In genomic region chr15:96053039-96054021, GRCh38 we compare ENCODE assay signal across 8 cellular contexts.
A peak's percentile ranks its signal among the peaks of the same experiment; 100 is the strongest.
DNase-seq lines count a peak whose midpoint lies in the region; ATAC-seq and TF ChIP-seq lines count a peak whose summit lies in the region.

No MANE protein-coding gene starts in this region.

- H3K36me3 ChIP-seq in mucosa of stomach (ENCODE audit: control insufficient read depth, insufficient read depth, low read length) = no peaks in the 10 kb centered on the region

- H3K9me3 ChIP-seq in mucosa of stomach (ENCODE audit: control insufficient read depth, low read length) = no peaks in the 10 kb centered on the region

- peaks cover 12% of the 10 kb centered on the region for H3K4me1 ChIP-seq in mucosa of stomach (ENCODE audit: control insufficient read depth, insufficient read depth, low read length)

- DNase-seq in DMS 273 (lab: John Stamatoyannopoulos, UW; ENCODE audit: unreplicated experiment) (peak; percentile 52), DMS 273 treated with DMSO at 0.1 percent for 48 hours (lab: John Stamatoyannopoulos, UW) (no peak), NCI-H524 treated with DMSO at 0.1 percent for 48 hours (lab: John Stamatoyannopoulos, UW) (peak; percentile 64), epithelial cell of esophagus (ENCODE audit: low read depth) (peak; percentile 52), SK-N-DZ (ENCODE audit: low spot score) (no peak)
- no peak for DNase-seq in NK-92 treated with Interleukin-12 subunit alpha and Interleukin-12 subunit beta, amount 100 ng/mL, for 24 hours (lab: John Stamatoyannopoulos, UW)

- TF ChIP-seq CTCF in epithelial cell of esophagus (IDR thresholded peaks at IDR 0.05; ENCODE audit: insufficient read depth, low read depth, low read length, missing control alignments) = no peak

- H3K4me3 ChIP-seq in epithelial cell of esophagus (ENCODE audit: low read length) (peak overlapping the region; percentile 35), mucosa of stomach (ENCODE audit: low read length) (peak overlapping the region; percentile 21)

- peak overlapping the region; percentile 48 for H3K9ac ChIP-seq in mucosa of stomach (ENCODE audit: low read length)

- H3K27me3 ChIP-seq in mucosa of stomach (ENCODE audit: control insufficient read depth, insufficient read depth, low read length) = peaks cover 15% of the 10 kb centered on the region

- ATAC-seq in HG02588 (IDR thresholded peaks at IDR 0.05; ENCODE audit: unreplicated experiment) = no peak

Comparison
In these comparisons a context has a peak if more than half of its experiments do, and no peak if none do; other contexts are left out.
1. DNase-seq: peak in DMS 273 (single experiment), NCI-H524 treated with DMSO at 0.1 percent for 48 hours (single experiment) and epithelial cell of esophagus (single experiment); none in DMS 273 treated with DMSO at 0.1 percent for 48 hours (single experiment), SK-N-DZ (single experiment) and NK-92 treated with Interleukin-12 subunit alpha and Interleukin-12 subunit beta, amount 100 ng/mL, for 24 hours (single experiment).